ENCODE assay signal across 8 cellular contexts in the genomic region with DNA sequence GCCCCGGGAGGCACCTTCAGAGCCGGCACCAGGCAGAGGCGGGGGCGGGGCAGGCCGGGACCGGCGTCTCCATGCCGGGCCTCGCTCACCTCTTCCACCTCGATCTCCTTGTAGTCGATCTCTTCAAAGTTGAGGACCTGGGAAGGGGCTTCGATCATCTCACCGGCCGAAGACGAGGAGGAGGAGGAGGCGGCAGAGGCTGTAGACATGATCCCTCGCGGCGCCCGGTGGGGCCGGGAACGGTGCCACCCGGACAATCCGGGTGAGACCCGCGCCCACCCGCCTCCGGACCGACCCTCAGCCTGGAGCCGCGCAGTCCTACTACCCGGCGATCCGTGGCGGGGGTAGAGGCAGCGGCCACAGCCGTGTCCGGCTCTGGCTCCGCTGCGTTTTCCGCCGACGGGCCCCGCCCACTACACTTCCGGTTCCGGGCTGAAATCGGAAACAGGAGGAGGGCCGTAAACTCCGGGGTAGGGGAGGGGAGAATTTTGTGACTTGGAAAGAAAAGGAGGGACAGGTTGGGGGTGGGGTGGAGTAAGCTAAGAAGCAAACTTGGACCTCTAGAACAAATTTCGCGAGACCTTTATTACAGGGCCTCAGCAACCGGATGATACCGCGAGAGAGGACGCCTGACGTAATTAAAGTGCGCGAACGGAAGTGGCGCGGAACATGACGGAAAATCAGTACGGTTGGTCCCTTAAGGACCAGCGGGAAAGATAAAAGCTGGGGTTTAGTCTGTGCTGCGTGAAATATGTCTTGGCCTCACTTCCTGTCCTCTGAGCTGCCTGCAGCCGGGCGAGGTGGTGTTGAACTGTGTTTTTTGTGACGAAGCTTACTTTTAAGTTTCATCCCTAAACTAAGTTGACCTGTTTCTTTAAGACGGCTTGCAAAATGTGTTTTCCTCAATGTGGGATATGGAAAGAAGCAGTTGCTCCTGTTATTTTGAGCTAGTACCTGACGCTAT. TPM values are rescaled to one million over a fixed set of nuclear protein-coding genes. Genes with fewer than 3 reads are reported as not detected.
DNase-seq lines count a peak whose midpoint lies in the region; ATAC-seq and TF ChIP-seq lines count a peak whose summit lies in the region.

MAP3K7 (minus strand) TSS at position 398 of the 964 bp plus-strand sequence; CDS start at position 209, 189 bp downstream.

- intact Hi-C loops in CD14-positive monocyte (cut with micrococcal nuclease) (loop anchor here in 1 of 2 donors (2.0 to 10.0 kb wide), 2 partner anchors 48 to 752 kb away; no protein-coding TSS in a partner anchor), dorsolateral prefrontal cortex (cut with DNase I) (loop anchor here (10.0 kb wide), 2 partner anchors 102 to 762 kb away; partner anchors contain the start of gene CASP8AP2 (in 1 of the 2))

- DNase-seq in CD14-positive monocyte (ENCODE audit: low spot score), result peak; percentile 90
- peak; percentile 94 for DNase-seq in NCI-H82 (lab: John Stamatoyannopoulos, UW)
- peak; percentile 93 for DNase-seq in activated CD4-positive, alpha-beta T cell treated with anti-CD3 and anti-CD28 coated beads, Interleukin-2, amount 50 U/mL, for 48 hours
- peak; percentile 86 to 97 (median 94) for DNase-seq in dorsolateral prefrontal cortex
- peak; percentile 93 for DNase-seq in stimulated activated CD4-positive, alpha-beta T cell treated with anti-CD3 and anti-CD28 coated beads, Interleukin-4, amount 100 ng/mL, for 24 hours

- peak within 1 kb of the TSS; percentile 98 to 100 (median 99) for H3K27ac Mint-ChIP-seq in CD14-positive monocyte

- TF ChIP-seq CTCF in CD14-positive monocyte (IDR thresholded peaks at IDR 0.05) (no peak), dorsolateral prefrontal cortex (IDR thresholded peaks at IDR 0.05 in 54 of 56, conservative IDR thresholded peaks at IDR 0.05 in 2 of 56; ENCODE audit: low read depth in 1 of 56, partially characterized antibody in 56 of 56) (peak in 8 of 56 donors; percentile 5 to 28 (median 18)), liver (IDR thresholded peaks at IDR 0.05; ENCODE audit: low read depth, low read length, missing input control) (no peak)

- no peaks in the 10 kb centered on the region for H3K9me3 ChIP-seq in liver (ENCODE audit: control insufficient read depth in 4 of 4, low read length in 3 of 4)

- H3K36me3 ChIP-seq in liver (ENCODE audit: control insufficient read depth in 4 of 4, insufficient read depth in 3 of 4, low read depth in 1 of 4, low read length in 3 of 4), result no peaks in the 10 kb centered on the region

- H3K9me3 Mint-ChIP-seq in CD14-positive monocyte, result peaks cover 0 to 2% (median 0%) of the 10 kb centered on the region in 7 donors

- H3K27me3 ChIP-seq in dorsolateral prefrontal cortex, result no peaks in the 10 kb centered on the region
- H3K27me3 ChIP-seq in liver (ENCODE audit: control insufficient read depth in 4 of 4, insufficient read depth in 4 of 4, low read length in 3 of 4), result peaks cover 0 to 2% (median under 1%) of the 10 kb centered on the region in 4 donors

- no peak for TF ChIP-seq RAD21 in liver (IDR thresholded peaks at IDR 0.05)

- peaks cover 0 to 3% of the 10 kb centered on the region in 2 donors for H3K36me3 Mint-ChIP-seq in CD14-positive monocyte

- H3K4me1 ChIP-seq in liver (ENCODE audit: control insufficient read depth in 4 of 4, insufficient read depth in 4 of 4, low read length in 3 of 4), result peaks cover 4 to 28% (median 21%) of the 10 kb centered on the region in 4 donors

- H3K4me3 ChIP-seq in dorsolateral prefrontal cortex, result peak within 1 kb of the TSS; percentile 72 to 100 (median 99)
- peak within 1 kb of the TSS; percentile 94 to 97 (median 94) for H3K4me3 ChIP-seq in liver (ENCODE audit: low read depth in 1 of 3, low read length in 3 of 3)

- ATAC-seq in GM19397 (IDR thresholded peaks at IDR 0.05; ENCODE audit: unreplicated experiment), result peak; percentile 95
- peak; percentile 89 for ATAC-seq in HG03571 (IDR thresholded peaks at IDR 0.05; ENCODE audit: unreplicated experiment)

- H3K9ac ChIP-seq in liver (ENCODE audit: low read depth in 1 of 2, low read length in 2 of 2), result peak within 1 kb of the TSS; percentile 81 to 91

- H3K27me3 Mint-ChIP-seq in CD14-positive monocyte (ENCODE audit: low read depth in 3 of 3), result peaks cover 7 to 22% (median 7%) of the 10 kb centered on the region in 3 donors

- WGBS in liver, result under 1% methylated on average over 70 of the region's 70 CpGs

- H3K4me1 Mint-ChIP-seq in CD14-positive monocyte, result peaks cover 31% of the 10 kb centered on the region

- peak within 1 kb of the TSS; percentile 89 to 97 for H3K4me3 Mint-ChIP-seq in CD14-positive monocyte

- H3K27ac ChIP-seq in dorsolateral prefrontal cortex (peak within 1 kb of the TSS; percentile 81 to 99 (median 98)), liver (ENCODE audit: low read depth in 1 of 2, low read length in 2 of 2) (peak within 1 kb of the TSS; percentile 87 to 97)

TF ChIP-seq in liver, 16 proteins besides CTCF, POLR2A, EP300 and RAD21:
- TF ChIP-seq MAX (IDR thresholded peaks at IDR 0.05) (peak; percentile 43), ZBTB33 (IDR thresholded peaks at IDR 0.05) (peak; percentile 100), GABPA (IDR thresholded peaks at IDR 0.05 in 1 of 2, conservative IDR thresholded peaks at IDR 0.05 in 1 of 2) (peak; percentile 88 to 98), EGR1 (IDR thresholded peaks at IDR 0.05; ENCODE audit: low read depth in 2 of 2) (peak; percentile 75 to 86), SP1 (IDR thresholded peaks at IDR 0.05) (peak; percentile 56), YY1 (IDR thresholded peaks at IDR 0.05) (peak; percentile 53), NR2F2 (IDR thresholded peaks at IDR 0.05) (peak; percentile 27), FOXA1 (IDR thresholded peaks at IDR 0.05) (peak; percentile 24), RXRA (IDR thresholded peaks at IDR 0.05) (peak; percentile 33 to 39), TAF1 (conservative IDR thresholded peaks at IDR 0.05) (no peak), FOXA2 (IDR thresholded peaks at IDR 0.05) (no peak), JUND (IDR thresholded peaks at IDR 0.05) (peak; percentile 32 to 46), ATF3 (IDR thresholded peaks at IDR 0.05) (peak; percentile 61), HNF4A (conservative IDR thresholded peaks at IDR 0.05) (peak; percentile 39 to 40), HNF4G (IDR thresholded peaks at IDR 0.05) (no peak)
- TF ChIP-seq, protein P1, sequence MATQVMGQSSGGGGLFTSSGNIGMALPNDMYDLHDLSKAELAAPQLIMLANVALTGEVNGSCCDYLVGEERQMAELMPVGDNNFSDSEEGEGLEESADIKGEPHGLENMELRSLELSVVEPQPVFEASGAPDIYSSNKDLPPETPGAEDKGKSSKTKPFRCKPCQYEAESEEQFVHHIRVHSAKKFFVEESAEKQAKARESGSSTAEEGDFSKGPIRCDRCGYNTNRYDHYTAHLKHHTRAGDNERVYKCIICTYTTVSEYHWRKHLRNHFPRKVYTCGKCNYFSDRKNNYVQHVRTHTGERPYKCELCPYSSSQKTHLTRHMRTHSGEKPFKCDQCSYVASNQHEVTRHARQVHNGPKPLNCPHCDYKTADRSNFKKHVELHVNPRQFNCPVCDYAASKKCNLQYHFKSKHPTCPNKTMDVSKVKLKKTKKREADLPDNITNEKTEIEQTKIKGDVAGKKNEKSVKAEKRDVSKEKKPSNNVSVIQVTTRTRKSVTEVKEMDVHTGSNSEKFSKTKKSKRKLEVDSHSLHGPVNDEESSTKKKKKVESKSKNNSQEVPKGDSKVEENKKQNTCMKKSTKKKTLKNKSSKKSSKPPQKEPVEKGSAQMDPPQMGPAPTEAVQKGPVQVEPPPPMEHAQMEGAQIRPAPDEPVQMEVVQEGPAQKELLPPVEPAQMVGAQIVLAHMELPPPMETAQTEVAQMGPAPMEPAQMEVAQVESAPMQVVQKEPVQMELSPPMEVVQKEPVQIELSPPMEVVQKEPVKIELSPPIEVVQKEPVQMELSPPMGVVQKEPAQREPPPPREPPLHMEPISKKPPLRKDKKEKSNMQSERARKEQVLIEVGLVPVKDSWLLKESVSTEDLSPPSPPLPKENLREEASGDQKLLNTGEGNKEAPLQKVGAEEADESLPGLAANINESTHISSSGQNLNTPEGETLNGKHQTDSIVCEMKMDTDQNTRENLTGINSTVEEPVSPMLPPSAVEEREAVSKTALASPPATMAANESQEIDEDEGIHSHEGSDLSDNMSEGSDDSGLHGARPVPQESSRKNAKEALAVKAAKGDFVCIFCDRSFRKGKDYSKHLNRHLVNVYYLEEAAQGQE (IDR thresholded peaks at IDR 0.05), result peak; percentile 65

RNA-seq across cellular contexts. Expression of gene MAP3K7, which starts in this region (rescaled TPM):
- polyA plus RNA-seq in CD14-positive monocyte (10 to 100 TPM; 15.3 to 20.0 TPM), liver (1 to 10 TPM; 5.5 to 8.5 TPM)
- total RNA-seq in dorsolateral prefrontal cortex (10 to 100 TPM; 23.8 to 46.7 (median 36.9) TPM), liver (10 to 100 TPM; 14.5 to 17.2 TPM)

Comparison
In these comparisons a context has a peak if more than half of its experiments do, and no peak if none do; other contexts are left out.
1. Peak in every context shown above with its lines: DNase-seq, ATAC-seq, H3K4me3 ChIP-seq and H3K27ac ChIP-seq.